ENCODE assay signal across 11 cellular contexts in genomic region chr10:26509311-26509710, GRCh38.
"Had no signal": no experiment of that assay in that cellular context is flagged by ENCODE, and none has a peak within 500 bp of the region (broad histone marks: within the 10 kb centered on the region; RNA-seq: fewer than 3 reads in every experiment).

No MANE protein-coding gene starts in this region.

- H3K27ac Mint-ChIP-seq: activated CD8-positive, alpha-beta T cell treated with anti-CD3 and anti-CD28 coated beads, Interleukin-2, amount 10 ng/mL, durations not matched to agents 7 days and 5 days; WTC11 had no signal

- H3K4me1 Mint-ChIP-seq: WTC11 had no signal

- H3K36me3 Mint-ChIP-seq: WTC11 had no signal

- ATAC-seq: activated CD8-positive, alpha-beta T cell treated with anti-CD3 and anti-CD28 coated beads, Interleukin-2, amount 10 ng/mL, durations not matched to agents 7 days and 5 days; gastroesophageal sphincter; left lobe of liver; WTC11 had no signal

- DNase-seq: activated CD4-positive, alpha-beta T cell treated with anti-CD3 and anti-CD28 coated beads for 48 hours; activated CD8-positive, alpha-beta T cell treated with anti-CD3 and anti-CD28 coated beads, Interleukin-2, amount 10 ng/mL, durations not matched to agents 7 days and 5 days; activated naive CD4-positive, alpha-beta T cell; dorsolateral prefrontal cortex; occipital lobe; stimulated activated naive CD4-positive, alpha-beta T cell; tibial artery; uterus had no signal

- H3K4me3 Mint-ChIP-seq: activated CD8-positive, alpha-beta T cell treated with anti-CD3 and anti-CD28 coated beads, Interleukin-2, amount 10 ng/mL, durations not matched to agents 7 days and 5 days; WTC11 had no signal
